25 cellular contexts compared by ENCODE assay signal in the genomic region with DNA sequence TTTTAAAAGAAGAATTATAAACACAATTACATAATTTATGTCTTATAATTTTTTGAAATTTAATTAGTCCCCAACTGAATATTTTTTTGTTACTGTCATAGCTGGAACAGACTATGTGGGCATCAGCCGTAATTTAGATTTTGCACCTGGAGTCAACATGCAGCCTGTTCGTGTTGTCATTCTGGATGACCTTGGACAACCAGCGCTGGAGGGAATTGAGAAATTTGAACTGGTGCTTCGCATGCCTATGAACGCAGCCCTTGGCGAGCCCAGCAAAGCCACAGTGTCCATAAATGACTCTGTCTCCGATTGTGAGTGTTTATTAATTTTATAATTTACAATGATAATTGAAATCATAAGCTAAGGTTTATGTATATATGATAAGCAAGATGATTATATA.
A peak's percentile ranks its signal among the peaks of the same experiment; 100 is the strongest.
DNase-seq lines count a peak whose midpoint lies in the region; ATAC-seq, FAIRE-seq and TF ChIP-seq lines count a peak whose summit lies in the region.
"Had no signal": no experiment of that assay in that cellular context is flagged by ENCODE, and none has a peak within 500 bp of the region (broad histone marks: within the 10 kb centered on the region; RNA-seq: fewer than 3 reads in every experiment).

No MANE protein-coding gene starts in this region.

- H3K27ac Mint-ChIP-seq in Caco-2 (ENCODE audit: unreplicated experiment), result no peak overlapping the region
- H3K27ac Mint-ChIP-seq: CD14-positive monocyte; CD4-positive, alpha-beta memory T cell; CD4-positive, CD25-positive, alpha-beta regulatory T cell; CD8-positive, alpha-beta memory T cell had no signal

- no peak for TF ChIP-seq POLR2A in HepG2 (IDR thresholded peaks at IDR 0.05; ENCODE audit: insufficient read depth in 1 of 2, low read depth in 2 of 2, low read length in 2 of 2)
- no peak for TF ChIP-seq POLR2A in right lobe of liver (IDR thresholded peaks at IDR 0.05)
- no peak for TF ChIP-seq POLR2A in gastrocnemius medialis (IDR thresholded peaks at IDR 0.05)

- no peak overlapping the region for H3K27ac ChIP-seq in HepG2 (ENCODE audit: extremely low read length, insufficient read depth, low read length)
- no peak overlapping the region for H3K27ac ChIP-seq in right lobe of liver
- peak overlapping the region in 3 of 4 donors; percentile 48 to 68 (median 68) for H3K27ac ChIP-seq in gastrocnemius medialis
- H3K27ac ChIP-seq in pancreas, result no peak overlapping the region
- H3K27ac ChIP-seq: BLaER1 had no signal

- in situ Hi-C loops in HepG2 (cut with HindIII; ENCODE audit: extremely low pct_ligation_motif_present, low pct_unique_long_range_greater_than_20kb) (no loop called here), gastrocnemius medialis (cut with MboI; ENCODE audit: low sequenced_read_pairs in 4 of 4) (no loop called here)

- H3K4me3 ChIP-seq in HepG2 (replicated peaks in 1 of 3; ENCODE audit: insufficient read depth in 1 of 3, low read depth in 2 of 3, low read length in 3 of 3) (no peak overlapping the region), right lobe of liver (no peak overlapping the region), gastrocnemius medialis (no peak overlapping the region), Caco-2 (ENCODE audit: low read depth, low read length) (no peak overlapping the region), pancreas (no peak overlapping the region)
- H3K4me3 ChIP-seq: BLaER1 had no signal

- ATAC-seq in HepG2, result peak; percentile 58; the same call in 2 of the 3 replicates
- ATAC-seq in right lobe of liver, result peak; percentile 67 to 93 (median 92)
- ATAC-seq in gastrocnemius medialis, result peak; percentile 75 to 98
- ATAC-seq in pancreas, result no peak

- DNase-seq in HepG2 (ENCODE audit: low spot score) (no peak), right lobe of liver (peak in 2 of 3 donors; percentile 30 to 64), gastrocnemius medialis (peak; percentile 17 to 44), NCI-H510A (lab: John Stamatoyannopoulos, UW) (no peak), Caco-2 (no peak), pancreas (no peak)
- DNase-seq in activated CD4-positive, CD25-positive, alpha-beta regulatory T cell treated with anti-CD3 and anti-CD28 coated beads, Interleukin-2, amount 50 U/mL, for 72 hours, result no peak
- DNase-seq: 8988T; ACHN; BE2C; C1 segment of cervical spinal cord; Calu3; CD4-positive, alpha-beta memory T cell; CD4-positive, CD25-positive, alpha-beta regulatory T cell; CD8-positive, alpha-beta memory T cell; COR-L47; DMS79 treated with DMSO at 0.1 percent for 48 hours; GF-D8 had no signal

- H2AFZ ChIP-seq in HepG2 (ENCODE audit: low read length), result no peak overlapping the region

- intact Hi-C loops in HepG2 (cut with micrococcal nuclease; ENCODE audit: unreplicated experiment), result no loop called here
- intact Hi-C loops in right lobe of liver (cut with DNase I), result no loop called here
- intact Hi-C loops in gastrocnemius medialis (cut with DNase I; ENCODE audit: low total_unique reads), result no loop called here
- intact Hi-C loops in Caco-2 (cut with micrococcal nuclease; ENCODE audit: unreplicated experiment), result no loop called here
- intact Hi-C loops in pancreas (cut with DNase I), result no loop called here

- CTCF ChIA-PET in HepG2 (lab: Yijun Ruan, JAX; ENCODE audit: low intra/inter-chr PET ratio, low total read pairs), result no interaction called here
- CTCF ChIA-PET in Caco-2 (lab: Charles Lee), result no interaction called here

- H3K27me3 Mint-ChIP-seq in Caco-2 (ENCODE audit: insufficient read depth, unreplicated experiment), result no peaks in the 10 kb centered on the region

- TF ChIP-seq CTCF in HepG2 (CRISPR knock-in tag; IDR thresholded peaks at IDR 0.05) (no peak), right lobe of liver (IDR thresholded peaks at IDR 0.05) (no peak), gastrocnemius medialis (IDR thresholded peaks at IDR 0.05 in 4 of 5, conservative IDR thresholded peaks at IDR 0.05 in 1 of 5) (no peak), Caco-2 (IDR thresholded peaks at IDR 0.05; ENCODE audit: insufficient read depth in 1 of 2, low read depth in 1 of 2, low read length in 1 of 2, severe bottlenecking in 1 of 2, unreplicated experiment in 1 of 2) (no peak), pancreas (IDR thresholded peaks at IDR 0.05) (no peak)

- H3K4me2 ChIP-seq in HepG2 (ENCODE audit: low read depth, low read length), result no peak overlapping the region
- H3K4me2 ChIP-seq: BLaER1 had no signal

- BruUV-seq in HepG2 (replicated peaks; lab: Mats Ljungman, UMichigan) (no TSS peak), Caco-2 (replicated peaks; lab: Mats Ljungman, UMichigan) (no TSS peak)

- 0% methylated on average over 7 of the region's 7 CpGs for WGBS in HepG2 (ENCODE audit: low lambda C conversion rate)
- 48% methylated on average over 7 of the region's 7 CpGs for WGBS in right lobe of liver (ENCODE audit: insufficient coverage, low coverage, low lambda C conversion rate, missing lambda C conversion rate)
- 77 to 86% methylated on average over 7 of the region's 7 CpGs for WGBS in pancreas, 2 donors

- no peaks in the 10 kb centered on the region for H3K79me2 ChIP-seq in HepG2 (ENCODE audit: insufficient read depth, low read length)

- no peaks in the 10 kb centered on the region for H3K9me3 ChIP-seq in HepG2 (ENCODE audit: low read length)
- no peaks in the 10 kb centered on the region for H3K9me3 ChIP-seq in right lobe of liver
- H3K9me3 ChIP-seq in gastrocnemius medialis, result no peaks in the 10 kb centered on the region
- H3K9me3 ChIP-seq in Caco-2, result no peaks in the 10 kb centered on the region
- no peaks in the 10 kb centered on the region for H3K9me3 ChIP-seq in pancreas
- H3K9me3 ChIP-seq: BE2C, BLaER1 had no signal

- POLR2A ChIA-PET in HepG2 (lab: Yijun Ruan, JAX), result no interaction called here
- POLR2A ChIA-PET in Caco-2 (lab: Charles Lee), result no interaction called here

- no peak overlapping the region for H3K4me3 Mint-ChIP-seq in Caco-2 (ENCODE audit: unreplicated experiment)
- H3K4me3 Mint-ChIP-seq: CD14-positive monocyte; CD4-positive, alpha-beta memory T cell; CD4-positive, CD25-positive, alpha-beta regulatory T cell; CD8-positive, alpha-beta memory T cell had no signal

- H3K4me1 Mint-ChIP-seq in Caco-2 (ENCODE audit: low read depth, unreplicated experiment), result peaks cover 18% of the 10 kb centered on the region
- H3K4me1 Mint-ChIP-seq: CD14-positive monocyte; CD4-positive, alpha-beta memory T cell; CD4-positive, CD25-positive, alpha-beta regulatory T cell; CD8-positive, alpha-beta memory T cell had no signal

- H3K27me3 ChIP-seq in HepG2 (ENCODE audit: control insufficient read depth in 1 of 2, insufficient read depth in 2 of 2, low read length in 2 of 2), result no peaks in the 10 kb centered on the region
- H3K27me3 ChIP-seq in right lobe of liver, result no peaks in the 10 kb centered on the region
- H3K27me3 ChIP-seq in gastrocnemius medialis, result no peaks in the 10 kb centered on the region
- H3K27me3 ChIP-seq in Caco-2 (replicated peaks; ENCODE audit: control insufficient read depth, insufficient read depth, low read length), result no peaks in the 10 kb centered on the region
- H3K27me3 ChIP-seq in pancreas, result no peaks in the 10 kb centered on the region
- H3K27me3 ChIP-seq: BE2C, BLaER1 had no signal

- H3K36me3 Mint-ChIP-seq in Caco-2 (ENCODE audit: insufficient read depth, unreplicated experiment), result peaks cover 54% of the 10 kb centered on the region
- H3K36me3 Mint-ChIP-seq: CD14-positive monocyte; CD4-positive, alpha-beta memory T cell; CD4-positive, CD25-positive, alpha-beta regulatory T cell; CD8-positive, alpha-beta memory T cell had no signal

- H3K36me3 ChIP-seq in HepG2 (replicated peaks in 1 of 2; ENCODE audit: control insufficient read depth in 1 of 2, insufficient read depth in 2 of 2, low read length in 2 of 2), result no peaks in the 10 kb centered on the region
- no peaks in the 10 kb centered on the region for H3K36me3 ChIP-seq in right lobe of liver
- peaks cover 0 to 9% of the 10 kb centered on the region in 2 donors for H3K36me3 ChIP-seq in gastrocnemius medialis
- H3K36me3 ChIP-seq in Caco-2 (ENCODE audit: control insufficient read depth, insufficient read depth, low read length), result no peaks in the 10 kb centered on the region
- no peaks in the 10 kb centered on the region for H3K36me3 ChIP-seq in pancreas
- H3K36me3 ChIP-seq: BE2C, BLaER1 had no signal

- H3K9ac ChIP-seq in HepG2 (ENCODE audit: insufficient read depth, low read depth, low read length), result no peak overlapping the region
- H3K9ac ChIP-seq: BLaER1 had no signal

- H3K9me3 Mint-ChIP-seq in Caco-2 (ENCODE audit: unreplicated experiment), result no peaks in the 10 kb centered on the region
- H3K9me3 Mint-ChIP-seq: CD4-positive, alpha-beta memory T cell; CD4-positive, CD25-positive, alpha-beta regulatory T cell had no signal

- TF ChIP-seq RAD21 in HepG2 (CRISPR knock-in tag; IDR thresholded peaks at IDR 0.05), result no peak

- no peaks in the 10 kb centered on the region for H4K20me1 ChIP-seq in HepG2 (ENCODE audit: insufficient read depth, low read length)
- H4K20me1 ChIP-seq: BLaER1 had no signal

- H3K4me1 ChIP-seq in HepG2 (ENCODE audit: insufficient read depth, low read length) (no peaks in the 10 kb centered on the region), right lobe of liver (no peaks in the 10 kb centered on the region), gastrocnemius medialis (peaks cover 5 to 34% of the 10 kb centered on the region in 2 donors), Caco-2 (peaks cover 28% of the 10 kb centered on the region), pancreas (no peaks in the 10 kb centered on the region)
- H3K4me1 ChIP-seq: BE2C, BLaER1 had no signal

- no peak for TF ChIP-seq EP300 in HepG2 (IDR thresholded peaks at IDR 0.05; ENCODE audit: low read depth in 2 of 2, low read length in 2 of 2)
- no peak for TF ChIP-seq EP300 in HepG2 (CRISPR knock-in tag; IDR thresholded peaks at IDR 0.05; ENCODE audit: borderline replicate concordance)

- FAIRE-seq in HepG2 (lab: Jason Lieb, UNC) (no peak), pancreas (lab: Jason Lieb, UNC) (no peak)
- FAIRE-seq: A204.1, D721Med, G401.6, GM12891, GM19239 had no signal

TF ChIP-seq in HepG2, 621 proteins besides CTCF, POLR2A, EP300 and RAD21 (continues in another document):
- TF ChIP-seq, protein P1, sequence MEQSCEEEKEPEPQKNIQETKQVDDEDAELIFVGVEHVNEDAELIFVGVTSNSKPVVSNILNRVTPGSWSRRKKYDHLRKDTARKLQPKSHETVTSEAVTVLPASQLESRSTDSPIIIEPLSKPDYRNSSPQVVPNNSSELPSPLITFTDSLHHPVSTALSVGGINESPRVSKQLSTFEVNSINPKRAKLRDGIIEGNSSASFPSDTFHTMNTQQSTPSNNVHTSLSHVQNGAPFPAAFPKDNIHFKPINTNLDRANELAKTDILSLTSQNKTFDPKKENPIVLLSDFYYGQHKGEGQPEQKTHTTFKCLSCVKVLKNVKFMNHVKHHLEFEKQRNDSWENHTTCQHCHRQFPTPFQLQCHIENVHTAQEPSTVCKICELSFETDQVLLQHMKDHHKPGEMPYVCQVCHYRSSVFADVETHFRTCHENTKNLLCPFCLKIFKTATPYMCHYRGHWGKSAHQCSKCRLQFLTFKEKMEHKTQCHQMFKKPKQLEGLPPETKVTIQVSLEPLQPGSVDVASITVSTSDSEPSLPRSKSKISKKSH (CRISPR knock-in tag; IDR thresholded peaks at IDR 0.05; ENCODE audit: borderline replicate concordance), result no peak
- TF ChIP-seq SSRP1 (CRISPR knock-in tag; IDR thresholded peaks at IDR 0.05) (no peak), ZNF556 (CRISPR knock-in tag; IDR thresholded peaks at IDR 0.05; ENCODE audit: borderline replicate concordance) (no peak), ARNT (IDR thresholded peaks at IDR 0.05) (no peak), NFKBIZ (CRISPR knock-in tag; IDR thresholded peaks at IDR 0.05) (no peak)

Comparison
In these comparisons a context has a peak if more than half of its experiments do, and no peak if none do; other contexts are left out.
1. DNase-seq: peak in right lobe of liver (2 of 3) and gastrocnemius medialis (2 of 2); none in HepG2 (single experiment), NCI-H510A (single experiment), Caco-2 (0 of 2), activated CD4-positive, CD25-positive, alpha-beta regulatory T cell treated with anti-CD3 and anti-CD28 coated beads, Interleukin-2, amount 50 U/mL, for 72 hours (single experiment) and pancreas (0 of 6).
2. ATAC-seq: peak in HepG2 (single experiment), right lobe of liver (4 of 4) and gastrocnemius medialis (2 of 2); none in pancreas (0 of 4).
3. H3K27ac ChIP-seq: peak in gastrocnemius medialis (3 of 4); none in HepG2 (single experiment), right lobe of liver (0 of 3) and pancreas (0 of 4).